ENCODE assay signal across 8 cellular contexts in genomic region chr9:71909887-71910601, GRCh38. TPM values are rescaled to one million over a fixed set of nuclear protein-coding genes. Genes with fewer than 3 reads are reported as not detected.
DNase-seq lines count a peak whose midpoint lies in the region; ATAC-seq lines count a peak whose summit lies in the region.

No MANE protein-coding gene starts in this region.

- H3K4me3 ChIP-seq in mesodermal cell (ENCODE audit: extremely low read depth, insufficient read depth, low read length, poor library complexity, severe bottlenecking), result peak overlapping the region; percentile 87

- 0% methylated on average over 10 to 17 of the region's 41 CpGs for WGBS in mesodermal cell (ENCODE audit: insufficient coverage in 2 of 2), 2 experiments

- H3K27me3 Mint-ChIP-seq in activated CD8-positive, alpha-beta memory T cell treated with anti-CD3 and anti-CD28 coated beads, Interleukin-2, amount 10 ng/mL, durations not matched to agents 7 days and 5 days, result no peaks in the 10 kb centered on the region
- no peaks in the 10 kb centered on the region for H3K27me3 Mint-ChIP-seq in stimulated activated naive B cell treated with anti-CD40 and anti-IgM and Interleukin-4, amounts not matched to agents 10 μg/mL and 1 μg/mL and 100 μg/mL, for 72 hours

- peak overlapping the region; percentile 82 for H3K27ac Mint-ChIP-seq in activated CD8-positive, alpha-beta memory T cell treated with anti-CD3 and anti-CD28 coated beads, Interleukin-2, amount 10 ng/mL, durations not matched to agents 7 days and 5 days
- peak overlapping the region; percentile 97 for H3K27ac Mint-ChIP-seq in stimulated activated naive B cell treated with anti-CD40 and anti-IgM and Interleukin-4, amounts not matched to agents 10 μg/mL and 1 μg/mL and 100 μg/mL, for 72 hours

- ATAC-seq in activated CD8-positive, alpha-beta memory T cell treated with anti-CD3 and anti-CD28 coated beads, Interleukin-2, amount 10 ng/mL, durations not matched to agents 7 days and 5 days, result no peak
- ATAC-seq in stimulated activated naive B cell treated with anti-CD40 and anti-IgM and Interleukin-4, amounts not matched to agents 10 μg/mL and 1 μg/mL and 100 μg/mL, for 72 hours (replicated peaks), result no peak

- peak overlapping the region; percentile 95 for H3K4me3 Mint-ChIP-seq in activated CD8-positive, alpha-beta memory T cell treated with anti-CD3 and anti-CD28 coated beads, Interleukin-2, amount 10 ng/mL, durations not matched to agents 7 days and 5 days
- H3K4me3 Mint-ChIP-seq in stimulated activated naive B cell treated with anti-CD40 and anti-IgM and Interleukin-4, amounts not matched to agents 10 μg/mL and 1 μg/mL and 100 μg/mL, for 72 hours, result peak overlapping the region; percentile 93 to 97

- peaks cover 64% of the 10 kb centered on the region for H3K4me1 Mint-ChIP-seq in activated CD8-positive, alpha-beta memory T cell treated with anti-CD3 and anti-CD28 coated beads, Interleukin-2, amount 10 ng/mL, durations not matched to agents 7 days and 5 days
- H3K4me1 Mint-ChIP-seq in stimulated activated naive B cell treated with anti-CD40 and anti-IgM and Interleukin-4, amounts not matched to agents 10 μg/mL and 1 μg/mL and 100 μg/mL, for 72 hours, result peaks cover 17 to 66% of the 10 kb centered on the region in 2 donors

- H3K4me1 ChIP-seq in mesodermal cell (ENCODE audit: control insufficient read depth, insufficient read depth, low read length, poor library complexity, severe bottlenecking), result peaks cover 7% of the 10 kb centered on the region

- DNase-seq in Daoy (ENCODE audit: low read depth) (peak; percentile 58), H4 (ENCODE audit: low spot score) (peak; percentile 13), NCI-H187 treated with DMSO at 0.1 percent for 48 hours (lab: John Stamatoyannopoulos, UW) (peak; percentile 8), epithelial cell of prostate (ENCODE audit: low read depth, low spot score) (no peak), SKM-1 (lab: John Stamatoyannopoulos, UW; ENCODE audit: unreplicated experiment) (no peak)
- peak; percentile 44 for DNase-seq in activated CD8-positive, alpha-beta memory T cell treated with anti-CD3 and anti-CD28 coated beads, Interleukin-2, amount 10 ng/mL, durations not matched to agents 7 days and 5 days
- peak; percentile 1 for DNase-seq in stimulated activated naive B cell treated with anti-CD40 and anti-IgM and Interleukin-4, amounts not matched to agents 10 μg/mL and 1 μg/mL and 100 μg/mL, for 72 hours

- CTCF ChIA-PET in activated CD8-positive, alpha-beta memory T cell treated with anti-CD3 and anti-CD28 coated beads, Interleukin-2, amount 10 ng/mL, durations not matched to agents 7 days and 5 days (lab: Charles Lee), result interaction anchor here (1.5 kb wide), 1 partner anchor 30 kb away, joined by 4 read pairs; no protein-coding TSS in a partner anchor

- peaks cover 17% of the 10 kb centered on the region for H3K36me3 Mint-ChIP-seq in activated CD8-positive, alpha-beta memory T cell treated with anti-CD3 and anti-CD28 coated beads, Interleukin-2, amount 10 ng/mL, durations not matched to agents 7 days and 5 days
- peaks cover 6 to 16% of the 10 kb centered on the region in 2 donors for H3K36me3 Mint-ChIP-seq in stimulated activated naive B cell treated with anti-CD40 and anti-IgM and Interleukin-4, amounts not matched to agents 10 μg/mL and 1 μg/mL and 100 μg/mL, for 72 hours

- H3K36me3 ChIP-seq in mesodermal cell (ENCODE audit: control insufficient read depth, insufficient read depth, low read length), result peaks cover 13% of the 10 kb centered on the region

- no peaks in the 10 kb centered on the region for H3K9me3 ChIP-seq in mesodermal cell (ENCODE audit: control insufficient read depth, low read length)

- H3K9me3 Mint-ChIP-seq in activated CD8-positive, alpha-beta memory T cell treated with anti-CD3 and anti-CD28 coated beads, Interleukin-2, amount 10 ng/mL, durations not matched to agents 7 days and 5 days (ENCODE audit: low read depth), result no peaks in the 10 kb centered on the region
- H3K9me3 Mint-ChIP-seq in stimulated activated naive B cell treated with anti-CD40 and anti-IgM and Interleukin-4, amounts not matched to agents 10 μg/mL and 1 μg/mL and 100 μg/mL, for 72 hours, result no peaks in the 10 kb centered on the region

- H3K27ac ChIP-seq in epithelial cell of prostate, result peak overlapping the region; percentile 89
- peak overlapping the region; percentile 94 for H3K27ac ChIP-seq in mesodermal cell (ENCODE audit: low read depth, low read length, severe bottlenecking)

RNA-seq across cellular contexts. Expression of gene ABHD17B, which starts 0.9 kb away (rescaled TPM):
- total RNA-seq in Daoy (2014; rRNA removed; shearing (Covaris generic)), result 21.4 and 24.9 TPM in 2 replicates
- 32.3 and 35.7 TPM in 2 replicates for total RNA-seq in H4 (2014; rRNA removed; shearing (Covaris generic))
- total RNA-seq in activated CD8-positive, alpha-beta memory T cell treated with anti-CD3 and anti-CD28 coated beads, Interleukin-2, amount 10 ng/mL, durations not matched to agents 7 days and 5 days, result 10 to 100 TPM; 27.0 to 35.7 TPM
- 30.8 TPM for polyA plus RNA-seq in mesodermal cell (2013, experiment 1 of 2)
- 33.0 TPM for polyA plus RNA-seq in mesodermal cell (2013, experiment 2 of 2)

RNA-seq across cellular contexts. Expression of gene C9orf85, which starts 1.4 kb away (rescaled TPM):
- 28.6 and 66.3 TPM in 2 replicates for total RNA-seq in Daoy (2014; rRNA removed; shearing (Covaris generic))
- 10.8 and 16.6 TPM in 2 replicates for total RNA-seq in H4 (2014; rRNA removed; shearing (Covaris generic))
- total RNA-seq in activated CD8-positive, alpha-beta memory T cell treated with anti-CD3 and anti-CD28 coated beads, Interleukin-2, amount 10 ng/mL, durations not matched to agents 7 days and 5 days, result 10 to 100 TPM in 1 of 2 experiments, 1 to 10 TPM in 1; 9.8 to 13.0 TPM
- 14.5 TPM for polyA plus RNA-seq in mesodermal cell (2013, experiment 1 of 2)
- polyA plus RNA-seq in mesodermal cell (2013, experiment 2 of 2), result 18.6 TPM

Comparison
In these comparisons a context has a peak if more than half of its experiments do, and no peak if none do; other contexts are left out.
1. DNase-seq: peak in Daoy (single experiment), H4 (single experiment), NCI-H187 treated with DMSO at 0.1 percent for 48 hours (single experiment), activated CD8-positive, alpha-beta memory T cell treated with anti-CD3 and anti-CD28 coated beads, Interleukin-2, amount 10 ng/mL, durations not matched to agents 7 days and 5 days (single experiment) and stimulated activated naive B cell treated with anti-CD40 and anti-IgM and Interleukin-4, amounts not matched to agents 10 μg/mL and 1 μg/mL and 100 μg/mL, for 72 hours (single experiment); none in epithelial cell of prostate (single experiment) and SKM-1 (single experiment).